8 cellular contexts compared by ENCODE assay signal in the genomic region with DNA sequence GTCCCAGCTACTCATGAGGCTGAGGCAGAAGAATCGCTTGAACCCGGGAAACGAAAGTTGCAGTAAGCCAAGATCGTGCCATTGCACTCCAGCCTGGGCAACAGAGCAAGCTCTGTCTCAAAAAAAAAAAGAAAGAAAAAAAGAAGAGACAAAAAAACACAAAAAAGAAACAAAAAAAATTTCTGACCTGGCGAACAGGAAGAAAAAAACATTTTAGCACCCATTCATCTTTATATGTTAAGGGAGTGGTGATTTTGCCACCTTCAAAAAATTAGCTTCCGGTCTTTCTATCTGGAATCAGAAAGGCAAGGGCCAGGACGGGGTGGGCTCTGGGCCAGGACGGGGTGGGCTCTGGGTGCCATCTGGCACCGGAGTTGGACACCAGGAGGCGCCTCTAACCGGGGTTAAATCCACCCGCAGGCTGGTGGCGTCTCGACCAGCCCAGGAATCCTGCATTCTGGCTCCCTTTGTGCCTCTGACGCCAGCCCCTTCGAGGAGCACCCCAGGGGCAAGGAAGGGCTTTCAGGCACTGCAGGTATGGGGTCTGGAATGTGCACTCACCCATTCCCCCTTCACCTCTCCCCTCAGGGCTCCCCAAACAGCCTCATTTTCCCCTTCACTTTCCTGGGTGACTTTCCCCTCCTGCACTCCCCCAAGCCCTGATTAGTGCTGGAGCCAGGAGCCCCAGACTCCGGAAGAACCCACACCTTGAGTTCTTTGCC. TPM values are rescaled to one million over a fixed set of nuclear protein-coding genes. Genes with fewer than 3 reads are reported as not detected.
DNase-seq lines count a peak whose midpoint lies in the region; ATAC-seq and TF ChIP-seq lines count a peak whose summit lies in the region.

No MANE protein-coding gene starts in this region.

- no peaks in the 10 kb centered on the region for H3K27me3 ChIP-seq in OCI-LY3 (ENCODE audit: low read depth, low read length)
- no peaks in the 10 kb centered on the region for H3K27me3 ChIP-seq in neural progenitor cell

- H2AFZ ChIP-seq in OCI-LY3 (ENCODE audit: low read depth, low read length) (peak overlapping the region; percentile 48), neural progenitor cell (replicated peaks) (peak overlapping the region; percentile 80)

- H3K36me3 Mint-ChIP-seq in neural progenitor cell, result no peaks in the 10 kb centered on the region

- TF ChIP-seq CTCF in OCI-LY3 (IDR thresholded peaks at IDR 0.05; ENCODE audit: low read depth, low read length), result peak; percentile 88
- TF ChIP-seq CTCF in neural progenitor cell (IDR thresholded peaks at IDR 0.05), result peak; percentile 70

- ATAC-seq in GM18520 (IDR thresholded peaks at IDR 0.05; ENCODE audit: unreplicated experiment), result no peak

- DNase-seq in SIG-M5 treated with dmso at 0.1 percent for 504 hours (lab: John Stamatoyannopoulos, UW; ENCODE audit: unreplicated experiment) (peak; percentile 16), SIG-M5 (lab: John Stamatoyannopoulos, UW) (no peak), fibroblast of gingiva (ENCODE audit: low read depth) (peak; percentile 59), neural progenitor cell (ENCODE audit: low spot score) (peak; percentile 81), stromal cell of bone marrow (ENCODE audit: low read depth) (peak; percentile 54)
- peak; percentile 77 to 84 for DNase-seq in activated T-cell treated with anti-CD3 and anti-CD28 coated beads, Interleukin-2, amount 50 U/mL, for 48 hours

- H4K20me1 ChIP-seq in OCI-LY3 (ENCODE audit: insufficient read depth, low read length) (no peaks in the 10 kb centered on the region), neural progenitor cell (ENCODE audit: low read depth) (no peaks in the 10 kb centered on the region)

- H3K4me3 Mint-ChIP-seq in neural progenitor cell, result no peak overlapping the region

- peak overlapping the region; percentile 79 for H3K27ac Mint-ChIP-seq in neural progenitor cell

- H3K27ac ChIP-seq in OCI-LY3 (ENCODE audit: low read length) (no peak overlapping the region), neural progenitor cell (no peak overlapping the region)

- H3K79me2 ChIP-seq in OCI-LY3 (ENCODE audit: low read length), result no peaks in the 10 kb centered on the region
- no peaks in the 10 kb centered on the region for H3K79me2 ChIP-seq in neural progenitor cell (ENCODE audit: low read depth)

- H3K9me3 ChIP-seq in OCI-LY3 (ENCODE audit: insufficient read depth, low read length), result no peaks in the 10 kb centered on the region
- H3K9me3 ChIP-seq in neural progenitor cell (ENCODE audit: low read depth), result no peaks in the 10 kb centered on the region

- H3K4me1 ChIP-seq in OCI-LY3 (ENCODE audit: low read length) (peaks cover 8% of the 10 kb centered on the region; the same call in 1 of the 2 replicates), neural progenitor cell (peaks cover 7% of the 10 kb centered on the region)

- H3K4me3 ChIP-seq in OCI-LY3 (ENCODE audit: low read length), result peak overlapping the region; percentile 48
- no peak overlapping the region for H3K4me3 ChIP-seq in neural progenitor cell

- H3F3A ChIP-seq in neural progenitor cell (ENCODE audit: low read depth), result peaks cover 19% of the 10 kb centered on the region

- peaks cover 3% of the 10 kb centered on the region for H3K27me3 Mint-ChIP-seq in neural progenitor cell (ENCODE audit: insufficient read depth, low read depth)

- no peaks in the 10 kb centered on the region for H3K9me3 Mint-ChIP-seq in neural progenitor cell

- H3K36me3 ChIP-seq in OCI-LY3 (replicated peaks; ENCODE audit: low read depth, low read length), result peaks cover under 1% of the 10 kb centered on the region
- H3K36me3 ChIP-seq in neural progenitor cell, result no peaks in the 10 kb centered on the region

- H3K4me2 ChIP-seq in OCI-LY3 (ENCODE audit: low read length) (peak overlapping the region; percentile 60), neural progenitor cell (peak overlapping the region; percentile 23)

- H3K9ac ChIP-seq in OCI-LY3 (ENCODE audit: low read length), result peak overlapping the region; percentile 5; the same call in 1 of the 2 replicates
- H3K9ac ChIP-seq in neural progenitor cell, result no peak overlapping the region

- peaks cover 31% of the 10 kb centered on the region for H3K4me1 Mint-ChIP-seq in neural progenitor cell

RNA-seq across cellular contexts. Expression of gene ZSWIM4, which starts 10.4 kb away (rescaled TPM):
- 6.7 and 20.4 TPM in 2 replicates for total RNA-seq in neural progenitor cell (ENCODE audit: low replicate concordance)

RNA-seq across cellular contexts. Expression of gene C19orf53, which starts 10.6 kb away (rescaled TPM):
- total RNA-seq in neural progenitor cell (ENCODE audit: low replicate concordance), result 88.2 and 95.6 TPM in 2 replicates

RNA-seq across cellular contexts. Expression of gene MRI1, which starts 20.6 kb away (rescaled TPM):
- 6.3 and 22.5 TPM in 2 replicates for total RNA-seq in neural progenitor cell (ENCODE audit: low replicate concordance)
